14 cellular contexts compared by ENCODE assay signal in the genomic region with DNA sequence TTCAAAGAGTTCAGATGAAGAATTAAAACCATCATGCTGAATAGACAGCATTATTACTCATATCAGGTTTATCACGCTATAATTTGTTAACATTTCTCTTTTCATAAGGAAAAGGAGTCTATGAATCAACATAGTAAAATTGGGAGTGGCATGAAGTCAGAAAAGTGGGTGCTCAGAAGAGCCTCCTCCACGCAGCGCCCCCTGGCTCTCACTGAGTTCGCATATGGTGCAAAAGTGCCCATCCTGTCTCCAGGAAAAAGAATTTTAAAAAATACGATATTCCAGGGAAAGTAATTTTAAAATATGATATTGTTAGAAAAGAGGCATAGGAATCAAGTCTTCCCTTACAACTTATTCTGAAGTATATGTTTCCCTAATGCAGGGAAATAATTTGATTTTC.
DNase-seq lines count a peak whose midpoint lies in the region; ATAC-seq and TF ChIP-seq lines count a peak whose summit lies in the region.
"Had no signal": no experiment of that assay in that cellular context is flagged by ENCODE, and none has a peak within 500 bp of the region (broad histone marks: within the 10 kb centered on the region; RNA-seq: fewer than 3 reads in every experiment).

No MANE protein-coding gene starts in this region.

- TF ChIP-seq CTCF in A673 (conservative IDR thresholded peaks at IDR 0.05; ENCODE audit: low read depth, low read length) (0 out of 2 replicates have a peak, but pooled peaks have one; percentile 32), LNCaP clone FGC (IDR thresholded peaks at IDR 0.05; ENCODE audit: control insufficient read depth, extremely low read depth, insufficient read depth) (0 out of 2 replicates have a peak, but pooled peaks have one; percentile 14), WTC11 (IDR thresholded peaks at IDR 0.05) (0 out of 2 replicates have a peak, but pooled peaks have one; percentile 19), progenitor cell of endocrine pancreas (IDR thresholded peaks at IDR 0.05; ENCODE audit: unreplicated experiment) (peak; percentile 14), prostate gland (IDR thresholded peaks at IDR 0.05) (no peak)

- CTCF ChIA-PET in A673 (lab: Charles Lee) = no interaction called here
- CTCF ChIA-PET in WTC11 (lab: Charles Lee) = no interaction called here

- no peaks in the 10 kb centered on the region for H3K36me3 ChIP-seq in A673 (ENCODE audit: insufficient read depth, low read length, poor library complexity, severe bottlenecking)
- no peaks in the 10 kb centered on the region for H3K36me3 ChIP-seq in prostate gland

- H3K4me1 Mint-ChIP-seq in WTC11 (no peaks in the 10 kb centered on the region), progenitor cell of endocrine pancreas (ENCODE audit: low read depth) (no peaks in the 10 kb centered on the region)
- H3K4me1 Mint-ChIP-seq: B cell had no signal

- no TSS peak for BruUV-seq in A673 (replicated peaks; lab: Mats Ljungman, UMichigan)

- H3K9me3 Mint-ChIP-seq in WTC11 (peaks cover 88% of the 10 kb centered on the region), progenitor cell of endocrine pancreas (ENCODE audit: low read depth) (peaks cover 21% of the 10 kb centered on the region)

- H3K36me3 Mint-ChIP-seq in WTC11 = peaks cover 70% of the 10 kb centered on the region
- H3K36me3 Mint-ChIP-seq in progenitor cell of endocrine pancreas (ENCODE audit: insufficient read depth) = no peaks in the 10 kb centered on the region
- H3K36me3 Mint-ChIP-seq: CD8-positive, alpha-beta T cell had no signal

- ATAC-seq in WTC11 (no peak), sciatic nerve (no peak)
- ATAC-seq: CD8-positive, alpha-beta T cell; K562 had no signal

- H3K27ac Mint-ChIP-seq in WTC11 = no peak overlapping the region
- no peak overlapping the region for H3K27ac Mint-ChIP-seq in progenitor cell of endocrine pancreas
- H3K27ac Mint-ChIP-seq: B cell; CD8-positive, alpha-beta T cell had no signal

- POLR2A ChIA-PET in A673 (lab: Charles Lee; ENCODE audit: low non-redundant PET) (no interaction called here), WTC11 (lab: Charles Lee) (no interaction called here)

- WGBS in prostate gland = 77% methylated on average over 5 of the region's 5 CpGs

- DNase-seq in A673 (ENCODE audit: low spot score) = no peak
- no peak for DNase-seq in LNCaP clone FGC (ENCODE audit: low read depth)
- no peak for DNase-seq in WTC11 (ENCODE audit: low spot score)
- DNase-seq in progenitor cell of endocrine pancreas (ENCODE audit: low spot score, unreplicated experiment) = no peak
- no peak for DNase-seq in central memory CD4-positive, alpha-beta T cell
- no peak for DNase-seq in prostate gland (ENCODE audit: low spot score)
- DNase-seq in sciatic nerve (ENCODE audit: low spot score) = no peak
- DNase-seq: C1 segment of cervical spinal cord; CD8-positive, alpha-beta T cell; COR-L47; DND-41; GDM1 had no signal

- H3K27ac ChIP-seq in A673 (ENCODE audit: low read depth, low read length, poor library complexity, severe bottlenecking) = no peak overlapping the region
- H3K27ac ChIP-seq in prostate gland = no peak overlapping the region

- intact Hi-C loops in A673 (cut with micrococcal nuclease; ENCODE audit: unreplicated experiment) = no loop called here
- intact Hi-C loops in prostate gland (cut with DNase I) = no loop called here
- intact Hi-C loops in sciatic nerve (cut with DNase I) = no loop called here

- no peaks in the 10 kb centered on the region for H3K4me1 ChIP-seq in A673 (ENCODE audit: insufficient read depth, low read length, poor library complexity, severe bottlenecking)
- no peaks in the 10 kb centered on the region for H3K4me1 ChIP-seq in prostate gland (replicated peaks)

- H3K4me3 Mint-ChIP-seq in WTC11 = no peak overlapping the region
- H3K4me3 Mint-ChIP-seq in progenitor cell of endocrine pancreas (ENCODE audit: low read depth) = no peak overlapping the region
- H3K4me3 Mint-ChIP-seq: B cell; CD8-positive, alpha-beta T cell had no signal

- H3K9me3 ChIP-seq in A673 (ENCODE audit: low read depth, low read length, poor library complexity, severe bottlenecking) = no peaks in the 10 kb centered on the region
- H3K9me3 ChIP-seq in prostate gland = no peaks in the 10 kb centered on the region

- H3K27me3 ChIP-seq in A673 (replicated peaks; ENCODE audit: insufficient read depth, low read depth, low read length, poor library complexity) = no peaks in the 10 kb centered on the region
- H3K27me3 ChIP-seq in prostate gland (replicated peaks; ENCODE audit: insufficient read depth) = no peaks in the 10 kb centered on the region

- TF ChIP-seq POLR2A in prostate gland (IDR thresholded peaks at IDR 0.05) = no peak

- H3K4me3 ChIP-seq in A673 (ENCODE audit: low read depth, low read length, poor library complexity, severe bottlenecking) = no peak overlapping the region
- H3K4me3 ChIP-seq in LNCaP clone FGC (ENCODE audit: low read depth, low read length) = no peak overlapping the region
- H3K4me3 ChIP-seq in prostate gland = no peak overlapping the region
- H3K4me3 ChIP-seq: K562 had no signal

- peaks cover 14% of the 10 kb centered on the region; the same call in 1 of the 2 replicates for H3K27me3 Mint-ChIP-seq in WTC11 (ENCODE audit: low read depth)
- peaks cover 4% of the 10 kb centered on the region for H3K27me3 Mint-ChIP-seq in progenitor cell of endocrine pancreas
- H3K27me3 Mint-ChIP-seq: B cell had no signal

TF ChIP-seq in WTC11, 78 proteins besides CTCF, POLR2A, EP300 and RAD21 (continues in another document):
- no peak for TF ChIP-seq SMAD4 (CRISPR knock-in tag; IDR thresholded peaks at IDR 0.05)
- TF ChIP-seq KAT7 (CRISPR knock-in tag; IDR thresholded peaks at IDR 0.05; ENCODE audit: borderline replicate concordance) = no peak
- TF ChIP-seq, protein P1, sequence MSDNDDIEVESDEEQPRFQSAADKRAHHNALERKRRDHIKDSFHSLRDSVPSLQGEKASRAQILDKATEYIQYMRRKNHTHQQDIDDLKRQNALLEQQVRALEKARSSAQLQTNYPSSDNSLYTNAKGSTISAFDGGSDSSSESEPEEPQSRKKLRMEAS (CRISPR knock-in tag; IDR thresholded peaks at IDR 0.05) = no peak
- TF ChIP-seq, protein P2, sequence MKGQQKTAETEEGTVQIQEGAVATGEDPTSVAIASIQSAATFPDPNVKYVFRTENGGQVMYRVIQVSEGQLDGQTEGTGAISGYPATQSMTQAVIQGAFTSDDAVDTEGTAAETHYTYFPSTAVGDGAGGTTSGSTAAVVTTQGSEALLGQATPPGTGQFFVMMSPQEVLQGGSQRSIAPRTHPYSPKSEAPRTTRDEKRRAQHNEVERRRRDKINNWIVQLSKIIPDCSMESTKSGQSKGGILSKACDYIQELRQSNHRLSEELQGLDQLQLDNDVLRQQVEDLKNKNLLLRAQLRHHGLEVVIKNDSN (CRISPR knock-in tag; IDR thresholded peaks at IDR 0.05) = no peak
- no peak for TF ChIP-seq GRHL2 (CRISPR knock-in tag; IDR thresholded peaks at IDR 0.05; ENCODE audit: insufficient replicate concordance, severe bottlenecking)
- no peak for TF ChIP-seq CREB1 (CRISPR knock-in tag; IDR thresholded peaks at IDR 0.05)
- TF ChIP-seq, protein P3, sequence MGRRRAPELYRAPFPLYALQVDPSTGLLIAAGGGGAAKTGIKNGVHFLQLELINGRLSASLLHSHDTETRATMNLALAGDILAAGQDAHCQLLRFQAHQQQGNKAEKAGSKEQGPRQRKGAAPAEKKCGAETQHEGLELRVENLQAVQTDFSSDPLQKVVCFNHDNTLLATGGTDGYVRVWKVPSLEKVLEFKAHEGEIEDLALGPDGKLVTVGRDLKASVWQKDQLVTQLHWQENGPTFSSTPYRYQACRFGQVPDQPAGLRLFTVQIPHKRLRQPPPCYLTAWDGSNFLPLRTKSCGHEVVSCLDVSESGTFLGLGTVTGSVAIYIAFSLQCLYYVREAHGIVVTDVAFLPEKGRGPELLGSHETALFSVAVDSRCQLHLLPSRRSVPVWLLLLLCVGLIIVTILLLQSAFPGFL (CRISPR knock-in tag; IDR thresholded peaks at IDR 0.05; ENCODE audit: borderline replicate concordance) = no peak
- no peak for TF ChIP-seq ELF4 (CRISPR knock-in tag; IDR thresholded peaks at IDR 0.05; ENCODE audit: low read depth)
- no peak for TF ChIP-seq TP53 (CRISPR knock-in tag; IDR thresholded peaks at IDR 0.05)
- no peak for TF ChIP-seq RELA (CRISPR knock-in tag; IDR thresholded peaks at IDR 0.05; ENCODE audit: borderline replicate concordance)
- no peak for TF ChIP-seq ZNF317 (CRISPR knock-in tag; IDR thresholded peaks at IDR 0.05; ENCODE audit: borderline replicate concordance, low read depth)
- TF ChIP-seq TEAD4 (CRISPR knock-in tag; IDR thresholded peaks at IDR 0.05) = no peak
- TF ChIP-seq ZNF138 (CRISPR knock-in tag; conservative IDR thresholded peaks at IDR 0.05) = no peak
- TF ChIP-seq, protein P4, sequence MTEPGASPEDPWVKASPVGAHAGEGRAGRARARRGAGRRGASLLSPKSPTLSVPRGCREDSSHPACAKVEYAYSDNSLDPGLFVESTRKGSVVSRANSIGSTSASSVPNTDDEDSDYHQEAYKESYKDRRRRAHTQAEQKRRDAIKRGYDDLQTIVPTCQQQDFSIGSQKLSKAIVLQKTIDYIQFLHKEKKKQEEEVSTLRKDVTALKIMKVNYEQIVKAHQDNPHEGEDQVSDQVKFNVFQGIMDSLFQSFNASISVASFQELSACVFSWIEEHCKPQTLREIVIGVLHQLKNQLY (CRISPR knock-in tag; IDR thresholded peaks at IDR 0.05) = no peak

Comparison
In these comparisons a context has a peak if more than half of its experiments do, and no peak if none do; other contexts are left out.
1. CTCF ChIP-seq: peak in A673 (single experiment), LNCaP clone FGC (single experiment), WTC11 (single experiment) and progenitor cell of endocrine pancreas (single experiment); none in prostate gland (0 of 4).